ENCODE assay signal across 1 cellular context in the genomic region with DNA sequence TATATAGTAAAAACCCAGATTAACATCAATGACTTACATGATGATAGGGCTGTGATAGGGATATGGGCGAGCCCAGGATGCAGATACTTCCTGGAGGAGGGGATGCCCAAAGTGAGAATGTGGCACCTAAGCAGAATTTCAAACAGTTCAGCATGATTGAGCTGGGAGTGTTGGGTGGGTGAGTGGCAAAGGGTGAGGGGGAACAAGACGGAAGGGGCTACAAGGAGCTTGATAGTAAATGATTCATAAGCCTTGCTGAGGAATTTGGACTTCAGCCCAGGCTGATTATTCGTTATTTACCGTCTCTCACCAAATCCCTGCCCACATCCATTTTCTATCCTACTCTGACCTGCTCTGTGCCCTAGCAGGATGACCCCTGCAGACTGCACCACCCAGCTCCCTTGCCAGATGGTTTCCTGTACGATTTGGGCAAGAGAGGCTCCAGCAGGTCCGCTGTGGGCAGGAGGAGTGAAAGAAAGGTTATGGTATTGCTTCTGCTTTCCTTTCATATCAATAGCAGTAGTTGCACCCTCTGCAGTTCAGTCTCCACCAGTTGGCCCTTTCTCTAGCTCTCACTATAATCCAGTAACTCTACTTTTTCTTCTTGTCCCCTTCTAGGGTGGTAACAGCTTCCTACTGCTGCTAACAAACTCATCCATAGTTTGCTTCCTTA.
A peak's percentile ranks its signal among the peaks of the same experiment; 100 is the strongest.
TF ChIP-seq lines count a peak whose summit lies in the region.

No MANE protein-coding gene starts in this region.

TF ChIP-seq in HepG2, 621 proteins besides CTCF, POLR2A, EP300 and RAD21:
- no peak for TF ChIP-seq SOX13 (IDR thresholded peaks at IDR 0.05)
- TF ChIP-seq SOX13 (CRISPR knock-in tag; conservative IDR thresholded peaks at IDR 0.05 in 1 of 2, IDR thresholded peaks at IDR 0.05 in 1 of 2): 0 out of 4 replicates have a peak, but pooled peaks of 1 of the 2 experiments have one; percentile 5
- TF ChIP-seq SALL1 (CRISPR knock-in tag; IDR thresholded peaks at IDR 0.05): peak; percentile 47; the same call in 1 of the 2 replicates
- peak; percentile 34 for TF ChIP-seq ZNF781 (CRISPR knock-in tag; IDR thresholded peaks at IDR 0.05; ENCODE audit: borderline replicate concordance, not compliant biosample characterization)
- TF ChIP-seq ZSCAN29 (CRISPR knock-in tag; conservative IDR thresholded peaks at IDR 0.05): no peak
- no peak for TF ChIP-seq ZIK1 (CRISPR knock-in tag; IDR thresholded peaks at IDR 0.05; ENCODE audit: borderline replicate concordance, low read depth)
- no peak for TF ChIP-seq NRL (CRISPR knock-in tag; IDR thresholded peaks at IDR 0.05; ENCODE audit: borderline replicate concordance)
- TF ChIP-seq, protein P1, sequence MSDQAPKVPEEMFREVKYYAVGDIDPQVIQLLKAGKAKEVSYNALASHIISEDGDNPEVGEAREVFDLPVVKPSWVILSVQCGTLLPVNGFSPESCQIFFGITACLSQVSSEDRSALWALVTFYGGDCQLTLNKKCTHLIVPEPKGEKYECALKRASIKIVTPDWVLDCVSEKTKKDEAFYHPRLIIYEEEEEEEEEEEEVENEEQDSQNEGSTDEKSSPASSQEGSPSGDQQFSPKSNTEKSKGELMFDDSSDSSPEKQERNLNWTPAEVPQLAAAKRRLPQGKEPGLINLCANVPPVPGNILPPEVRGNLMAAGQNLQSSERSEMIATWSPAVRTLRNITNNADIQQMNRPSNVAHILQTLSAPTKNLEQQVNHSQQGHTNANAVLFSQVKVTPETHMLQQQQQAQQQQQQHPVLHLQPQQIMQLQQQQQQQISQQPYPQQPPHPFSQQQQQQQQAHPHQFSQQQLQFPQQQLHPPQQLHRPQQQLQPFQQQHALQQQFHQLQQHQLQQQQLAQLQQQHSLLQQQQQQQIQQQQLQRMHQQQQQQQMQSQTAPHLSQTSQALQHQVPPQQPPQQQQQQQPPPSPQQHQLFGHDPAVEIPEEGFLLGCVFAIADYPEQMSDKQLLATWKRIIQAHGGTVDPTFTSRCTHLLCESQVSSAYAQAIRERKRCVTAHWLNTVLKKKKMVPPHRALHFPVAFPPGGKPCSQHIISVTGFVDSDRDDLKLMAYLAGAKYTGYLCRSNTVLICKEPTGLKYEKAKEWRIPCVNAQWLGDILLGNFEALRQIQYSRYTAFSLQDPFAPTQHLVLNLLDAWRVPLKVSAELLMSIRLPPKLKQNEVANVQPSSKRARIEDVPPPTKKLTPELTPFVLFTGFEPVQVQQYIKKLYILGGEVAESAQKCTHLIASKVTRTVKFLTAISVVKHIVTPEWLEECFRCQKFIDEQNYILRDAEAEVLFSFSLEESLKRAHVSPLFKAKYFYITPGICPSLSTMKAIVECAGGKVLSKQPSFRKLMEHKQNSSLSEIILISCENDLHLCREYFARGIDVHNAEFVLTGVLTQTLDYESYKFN (CRISPR knock-in tag; conservative IDR thresholded peaks at IDR 0.05): 0 out of 2 replicates have a peak, but pooled peaks have one; percentile 40
- TF ChIP-seq, protein P2, sequence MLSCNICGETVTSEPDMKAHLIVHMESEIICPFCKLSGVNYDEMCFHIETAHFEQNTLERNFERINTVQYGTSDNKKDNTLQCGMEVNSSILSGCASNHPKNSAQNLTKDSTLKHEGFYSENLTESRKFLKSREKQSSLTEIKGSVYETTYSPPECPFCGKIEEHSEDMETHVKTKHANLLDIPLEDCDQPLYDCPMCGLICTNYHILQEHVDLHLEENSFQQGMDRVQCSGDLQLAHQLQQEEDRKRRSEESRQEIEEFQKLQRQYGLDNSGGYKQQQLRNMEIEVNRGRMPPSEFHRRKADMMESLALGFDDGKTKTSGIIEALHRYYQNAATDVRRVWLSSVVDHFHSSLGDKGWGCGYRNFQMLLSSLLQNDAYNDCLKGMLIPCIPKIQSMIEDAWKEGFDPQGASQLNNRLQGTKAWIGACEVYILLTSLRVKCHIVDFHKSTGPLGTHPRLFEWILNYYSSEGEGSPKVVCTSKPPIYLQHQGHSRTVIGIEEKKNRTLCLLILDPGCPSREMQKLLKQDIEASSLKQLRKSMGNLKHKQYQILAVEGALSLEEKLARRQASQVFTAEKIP (CRISPR knock-in tag; IDR thresholded peaks at IDR 0.05; ENCODE audit: borderline replicate concordance): no peak
- TF ChIP-seq ZNF292 (CRISPR knock-in tag; IDR thresholded peaks at IDR 0.05; ENCODE audit: borderline replicate concordance, low read depth): peak; percentile 58; the same call in 1 of the 2 replicates
- no peak for TF ChIP-seq SMAD1 (CRISPR knock-in tag; IDR thresholded peaks at IDR 0.05; ENCODE audit: borderline replicate concordance, low read depth)
- peak; percentile 62 for TF ChIP-seq HNF4A (CRISPR knock-in tag; IDR thresholded peaks at IDR 0.05)
- TF ChIP-seq ZNF136 (CRISPR knock-in tag; IDR thresholded peaks at IDR 0.05; ENCODE audit: low read depth): no peak
